ENCODE assay signal across 1 cellular context in genomic region chr11:3161309-3161708, GRCh38.
TF ChIP-seq lines count a peak whose summit lies in the region.

No MANE protein-coding gene starts in this region.

TF ChIP-seq in IMR-90, 13 proteins besides CTCF, POLR2A, EP300 and RAD21 (continued from another document):
- no peak for TF ChIP-seq ELK1 (IDR thresholded peaks at IDR 0.05; ENCODE audit: borderline replicate concordance, low read depth, low read length)
- TF ChIP-seq SMC3 (IDR thresholded peaks at IDR 0.05; ENCODE audit: low read depth, low read length), result no peak
- no peak for TF ChIP-seq FOS (IDR thresholded peaks at IDR 0.05; ENCODE audit: low read depth, low read length)
- TF ChIP-seq MAZ (IDR thresholded peaks at IDR 0.05; ENCODE audit: borderline replicate concordance, low read depth, low read length), result no peak
